21 cellular contexts compared by ENCODE assay signal in the genomic region with DNA sequence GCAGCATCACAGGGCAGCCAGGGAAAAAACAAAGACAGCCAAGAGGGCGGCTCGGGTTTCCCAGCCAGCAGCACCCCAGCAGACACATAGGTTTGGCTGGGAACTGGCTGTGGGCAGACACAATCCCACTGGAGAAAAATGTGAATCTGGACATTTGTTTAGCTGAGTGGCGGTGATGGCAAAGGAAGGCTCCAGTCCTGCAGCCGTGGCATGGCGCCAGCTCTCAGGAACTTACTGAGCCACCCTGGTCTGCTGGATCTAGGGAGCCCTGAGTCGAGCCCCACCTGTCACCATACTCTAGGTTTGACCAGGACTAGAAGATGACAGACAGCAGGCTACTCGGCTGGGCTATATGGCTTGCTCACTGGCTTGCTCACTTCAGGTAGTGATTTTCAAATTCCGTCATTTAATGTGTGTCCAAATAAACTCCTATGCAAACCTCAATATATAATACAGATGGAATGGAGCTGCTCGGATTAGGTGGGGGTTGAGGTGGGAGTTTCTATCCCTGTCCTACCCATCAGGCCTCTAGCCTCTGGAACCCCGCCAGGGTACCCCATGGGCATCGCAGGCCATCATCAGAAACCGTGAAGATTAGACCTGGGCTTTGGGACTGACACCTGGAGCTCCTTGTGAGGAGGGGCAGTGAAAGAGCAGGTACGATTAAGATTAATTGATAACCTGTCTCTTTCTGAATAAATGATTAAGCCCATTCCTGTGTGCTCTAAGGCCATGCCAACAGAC. TPM values are rescaled to one million over a fixed set of nuclear protein-coding genes. Genes with fewer than 3 reads are reported as not detected.
DNase-seq lines count a peak whose midpoint lies in the region; ATAC-seq and TF ChIP-seq lines count a peak whose summit lies in the region.
"Had no signal": no experiment of that assay in that cellular context is flagged by ENCODE, and none has a peak within 500 bp of the region (broad histone marks: within the 10 kb centered on the region; RNA-seq: fewer than 3 reads in every experiment).

No MANE protein-coding gene starts in this region.

- H3K27ac ChIP-seq in lung (ENCODE audit: low read depth in 1 of 2, low read length in 1 of 2): peak overlapping the region in 1 of 2 donors; percentile 9
- H3K27ac ChIP-seq: neutrophil, WERI-Rb-1 had no signal

- H3K27me3 ChIP-seq in H7 (ENCODE audit: control insufficient read depth, insufficient read depth, low read length) (no peaks in the 10 kb centered on the region), lung (ENCODE audit: control insufficient read depth, insufficient read depth) (no peaks in the 10 kb centered on the region)
- H3K27me3 ChIP-seq: heart right ventricle had no signal

- H3K36me3 ChIP-seq in H7 (replicated peaks; ENCODE audit: control insufficient read depth, insufficient read depth, low read length): no peaks in the 10 kb centered on the region
- no peaks in the 10 kb centered on the region for H3K36me3 ChIP-seq in lung (ENCODE audit: control insufficient read depth in 2 of 2, insufficient read depth in 2 of 2, low read length in 2 of 2)
- H3K36me3 ChIP-seq: heart right ventricle, neutrophil, WERI-Rb-1 had no signal

- H3K4me1 ChIP-seq in lung (ENCODE audit: control insufficient read depth in 2 of 2, insufficient read depth in 2 of 2, low read length in 2 of 2): peaks cover 24 to 41% of the 10 kb centered on the region in 2 donors

- no peaks in the 10 kb centered on the region for H3K9me3 ChIP-seq in lung (ENCODE audit: control insufficient read depth in 2 of 2, insufficient read depth in 1 of 2, low read length in 1 of 2)
- H3K9me3 ChIP-seq: heart right ventricle, neutrophil had no signal

- DNase-seq in COLO668 (lab: John Stamatoyannopoulos, UW; ENCODE audit: unreplicated experiment): peak; percentile 30
- peak; percentile 6 for DNase-seq in H7
- peak; percentile 30 for DNase-seq in astrocyte of the hippocampus (ENCODE audit: low read depth, low spot score)
- peak; percentile 28 for DNase-seq in lung (ENCODE audit: low spot score)
- DNase-seq in cortex of kidney (lab: John Stamatoyannopoulos, UW): no peak
- DNase-seq in HT-29 (ENCODE audit: low spot score): no peak
- DNase-seq: activated CD8-positive, alpha-beta T cell treated with anti-CD3 and anti-CD28 coated beads, Interleukin-2, amount 10 ng/mL, durations not matched to agents 7 days and 5 days; effector CD8-positive, alpha-beta T cell; GDM1; IMR-90; kidney; MM.1S; NCI-H2171; retina; stimulated activated CD4-positive, alpha-beta T cell treated with anti-CD3 and anti-CD28 coated beads, Interleukin-1b, Interleukin-23, amount 100 ng/mL, for 48 hours; WERI-Rb-1 had no signal

- 72 to 75% methylated on average over 13 of the region's 13 CpGs for WGBS in lung, 2 donors

- ATAC-seq in lung (ENCODE audit: insufficient read depth, low FRiP score): no peak
- ATAC-seq in GM19455 (IDR thresholded peaks at IDR 0.05; ENCODE audit: unreplicated experiment): no peak
- no peak for ATAC-seq in GM19035 (IDR thresholded peaks at IDR 0.05; ENCODE audit: unreplicated experiment)
- ATAC-seq: activated CD8-positive, alpha-beta T cell treated with anti-CD3 and anti-CD28 coated beads, Interleukin-2, amount 10 ng/mL, durations not matched to agents 7 days and 5 days; GM12878; heart right ventricle had no signal

- H3K4me3 ChIP-seq in H7 (ENCODE audit: insufficient read depth, low read depth, low read length) (no peak overlapping the region), lung (no peak overlapping the region)
- H3K4me3 ChIP-seq: GM12878, heart right ventricle had no signal

- TF ChIP-seq CTCF in lung (IDR thresholded peaks at IDR 0.05; ENCODE audit: control extremely low read depth, extremely low read depth): no peak

RNA-seq across cellular contexts. Expression of a gene that starts 42.6 kb away (rescaled TPM):
- total RNA-seq in H7 (2014; rRNA removed; shearing (Covaris generic)): 1.9 and 2.5 TPM in 2 replicates
- total RNA-seq in lung: 10 to 100 TPM; 59.3 to 68.0 TPM
- polyA plus RNA-seq in lung: 100 to 1,000 TPM in 1 of 2 donors, 10 to 100 TPM in 1; 17.7 to 109 TPM
- 0.18 and 0.44 TPM in 2 replicates for total RNA-seq in HT-29 (2014; rRNA removed; shearing (Covaris generic))

Comparison
In these comparisons a context has a peak if more than half of its experiments do, and no peak if none do; other contexts are left out.
1. DNase-seq: peak in COLO668 (single experiment), H7 (single experiment), astrocyte of the hippocampus (single experiment) and lung (single experiment); none in cortex of kidney (single experiment) and HT-29 (single experiment).
2. RNA of a gene that starts 42.6 kb away (total RNA-seq): 59.3 to 68.0 TPM in lung; 1.9 to 2.5 TPM in H7 and 0.18 to 0.44 TPM in HT-29; every median in the first group is over 10 times any median in the second.